ENCODE assay signal across 33 cellular contexts in the genomic region with DNA sequence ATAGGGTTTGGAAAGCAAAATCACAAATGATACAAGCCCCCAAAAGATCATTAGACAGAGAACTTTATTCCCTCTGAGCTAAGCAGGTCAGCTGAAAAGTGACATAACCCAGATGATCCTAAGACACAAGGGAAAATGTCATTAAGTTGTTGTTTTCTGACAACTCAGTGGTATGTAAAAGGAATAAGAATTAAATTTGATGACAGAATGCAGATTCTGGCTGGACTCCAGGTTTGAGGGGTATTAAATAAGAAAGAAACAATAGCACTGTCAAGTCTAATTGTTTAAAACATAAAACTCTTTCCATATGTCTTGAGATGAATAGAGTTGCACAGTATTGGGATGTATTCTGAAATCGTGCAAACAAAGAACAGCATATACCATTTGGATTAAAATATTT.
"Had no signal": no experiment of that assay in that cellular context is flagged by ENCODE, and none has a peak within 500 bp of the region (broad histone marks: within the 10 kb centered on the region; RNA-seq: fewer than 3 reads in every experiment).

No MANE protein-coding gene starts in this region.

- H3K27me3 Mint-ChIP-seq: activated B cell treated with CpG ODN at 0.5 μM for 24 hours; activated CD4-positive, alpha-beta memory T cell treated with anti-CD3 and anti-CD28 coated beads for 36 hours; activated CD4-positive, alpha-beta T cell treated with anti-CD3 and anti-CD28 coated beads, Interleukin-2, amount 10 ng/mL, durations not matched to agents 24 days and 14 days; activated CD8-positive, alpha-beta T cell treated with anti-CD3 and anti-CD28 coated beads for 36 hours; activated naive CD8-positive, alpha-beta T cell treated with anti-CD3 and anti-CD28 coated beads for 36 hours; activated T-helper 17 cell treated with anti-CD3 and anti-CD28 coated beads, Interleukin-2, amount 50 U/mL, for 72 hours; T-helper 17 cell had no signal

- H3K9me3 Mint-ChIP-seq: activated T-helper 1 cell treated with anti-CD3 and anti-CD28 coated beads, Interleukin-12 subunit alpha, Interleukin-12 subunit beta, Interleukin-2, Interleukin-4 antibody, amounts not matched to agents 30 ng/mL and 10 ng/mL and 1 ng/mL, durations not matched to agents 14 hours and 24 hours and 36 hours had no signal

- H3K4me3 Mint-ChIP-seq: activated B cell treated with CpG ODN at 0.5 μM for 24 hours; activated CD4-positive, alpha-beta memory T cell treated with anti-CD3 and anti-CD28 coated beads for 36 hours; activated CD4-positive, alpha-beta T cell treated with anti-CD3 and anti-CD28 coated beads, Interleukin-2, amount 10 ng/mL, durations not matched to agents 24 days and 14 days; activated CD8-positive, alpha-beta T cell treated with anti-CD3 and anti-CD28 coated beads for 36 hours; activated naive CD4-positive, alpha-beta T cell treated with anti-CD3 and anti-CD28 coated beads for 36 hours; activated naive CD8-positive, alpha-beta T cell treated with anti-CD3 and anti-CD28 coated beads for 36 hours; activated T-cell treated with anti-CD3 and anti-CD28 coated beads, Interleukin-2, amount 50 U/mL, for 4 hours; activated T-cell treated with anti-CD3 and anti-CD28 coated beads, Interleukin-2, amount 50 U/mL, for 72 hours; activated T-helper 1 cell treated with anti-CD3 and anti-CD28 coated beads, Interleukin-12 subunit alpha, Interleukin-12 subunit beta, Interleukin-2, Interleukin-4 antibody, amounts not matched to agents 30 ng/mL and 10 ng/mL and 1 ng/mL, durations not matched to agents 14 hours and 24 hours and 36 hours; activated T-helper 17 cell treated with anti-CD3 and anti-CD28 coated beads, Interleukin-2, amount 50 U/mL, for 72 hours; T-helper 17 cell; T-helper 2 cell treated with Interferon-gamma antibody and Interleukin-4, amounts not matched to agents 5 μg/mL and 100 μg/mL, for 36 hours had no signal

- H3K4me1 Mint-ChIP-seq: activated B cell treated with CpG ODN at 0.5 μM for 24 hours; activated CD4-positive, alpha-beta T cell treated with anti-CD3 and anti-CD28 coated beads, Interleukin-2, amount 10 ng/mL, durations not matched to agents 24 days and 14 days; activated naive CD8-positive, alpha-beta T cell treated with anti-CD3 and anti-CD28 coated beads for 36 hours; activated T-helper 17 cell treated with anti-CD3 and anti-CD28 coated beads, Interleukin-2, amount 50 U/mL, for 72 hours; T-helper 17 cell had no signal

- DNase-seq: activated B cell treated with CpG ODN at 0.5 μM for 24 hours; activated CD4-positive, alpha-beta memory T cell treated with anti-CD3 and anti-CD28 coated beads for 36 hours; activated CD4-positive, alpha-beta T cell treated with anti-CD3 and anti-CD28 coated beads for 4 hours; activated CD4-positive, alpha-beta T cell treated with anti-CD3 and anti-CD28 coated beads, Interleukin-2, amount 10 ng/mL, durations not matched to agents 24 days and 14 days; activated CD4-positive, alpha-beta T cell treated with anti-CD3 and anti-CD28 coated beads, Interleukin-2, amount 50 U/mL, for 1 hour; activated CD4-positive, alpha-beta T cell treated with anti-CD3 and anti-CD28 coated beads, Interleukin-2, amount 50 U/mL, for 4 hours; activated CD4-positive, CD25-positive, alpha-beta regulatory T cell treated with anti-CD3 and anti-CD28 coated beads, Interleukin-2, amount 50 U/mL, for 72 hours; activated CD8-positive, alpha-beta memory T cell treated with anti-CD3 and anti-CD28 coated beads, Interleukin-2, amount 50 U/mL, for 4 hours; activated CD8-positive, alpha-beta T cell treated with anti-CD3 and anti-CD28 coated beads for 36 hours; activated effector memory CD4-positive, alpha-beta T cell treated with anti-CD3 and anti-CD28 coated beads, Interleukin-2, amount 50 U/mL, for 16 hours; activated gamma-delta T cell treated with Interleukin-2 at 50 U/mL for 16 hours; activated naive CD4-positive, alpha-beta T cell; activated naive CD4-positive, alpha-beta T cell treated with anti-CD3 and anti-CD28 coated beads for 36 hours; activated naive CD4-positive, alpha-beta T cell treated with anti-CD3 and anti-CD28 coated beads, Interleukin-2, amount 50 U/mL, for 16 hours; activated naive CD8-positive, alpha-beta T cell treated with anti-CD3 and anti-CD28 coated beads for 36 hours; activated T-cell treated with anti-CD3 and anti-CD28 coated beads for 4 hours; activated T-cell treated with anti-CD3 and anti-CD28 coated beads, Interleukin-2, amount 50 U/mL, for 1 hour; activated T-cell treated with anti-CD3 and anti-CD28 coated beads, Interleukin-2, amount 50 U/mL, for 4 hours; activated T-cell treated with anti-CD3 and anti-CD28 coated beads, Interleukin-2, amount 50 U/mL, for 72 hours; adrenal gland; amniotic stem cell; aorta; body of pancreas; brain microvascular endothelial cell; central memory CD4-positive, alpha-beta T cell; T-helper 17 cell; T-helper 9 cell had no signal

- H3K27ac ChIP-seq: adrenal gland, body of pancreas, brain microvascular endothelial cell, breast epithelium, VCaP had no signal

- H3K36me3 Mint-ChIP-seq: activated CD4-positive, alpha-beta memory T cell treated with anti-CD3 and anti-CD28 coated beads for 36 hours; activated naive CD4-positive, alpha-beta T cell treated with anti-CD3 and anti-CD28 coated beads, Interleukin-2, amount 50 U/mL, for 72 hours; activated naive CD8-positive, alpha-beta T cell treated with anti-CD3 and anti-CD28 coated beads for 36 hours had no signal

- ATAC-seq: activated CD8-positive, alpha-beta T cell treated with anti-CD3 and anti-CD28 coated beads for 36 hours; activated naive CD4-positive, alpha-beta T cell treated with anti-CD3 and anti-CD28 coated beads, Interleukin-2, amount 50 U/mL, for 72 hours; activated T-cell treated with anti-CD3 and anti-CD28 coated beads, Interleukin-2, amount 50 U/mL, for 4 hours; activated T-cell treated with anti-CD3 and anti-CD28 coated beads, Interleukin-2, amount 50 U/mL, for 72 hours; activated T-helper 17 cell treated with anti-CD3 and anti-CD28 coated beads, Interleukin-2, amount 50 U/mL, for 72 hours; body of pancreas; T-helper 17 cell had no signal

- H3K4me1 ChIP-seq: adrenal gland, body of pancreas, breast epithelium had no signal

- H3K4me3 ChIP-seq: adrenal gland, body of pancreas, breast epithelium had no signal

- H3K27me3 ChIP-seq: adrenal gland, body of pancreas, brain microvascular endothelial cell, breast epithelium had no signal

- H3K36me3 ChIP-seq: adrenal gland, brain microvascular endothelial cell, breast epithelium had no signal

- H3K27ac Mint-ChIP-seq: activated B cell treated with CpG ODN at 0.5 μM for 24 hours; activated CD4-positive, alpha-beta memory T cell treated with anti-CD3 and anti-CD28 coated beads for 36 hours; activated CD4-positive, alpha-beta T cell treated with anti-CD3 and anti-CD28 coated beads, Interleukin-2, amount 10 ng/mL, durations not matched to agents 24 days and 14 days; activated CD8-positive, alpha-beta T cell treated with anti-CD3 and anti-CD28 coated beads for 36 hours; activated naive CD4-positive, alpha-beta T cell treated with anti-CD3 and anti-CD28 coated beads for 36 hours; activated naive CD4-positive, alpha-beta T cell treated with anti-CD3 and anti-CD28 coated beads, Interleukin-2, amount 50 U/mL, for 72 hours; activated naive CD8-positive, alpha-beta T cell treated with anti-CD3 and anti-CD28 coated beads for 36 hours; activated T-cell treated with anti-CD3 and anti-CD28 coated beads, Interleukin-2, amount 50 U/mL, for 72 hours; activated T-helper 1 cell treated with anti-CD3 and anti-CD28 coated beads, Interleukin-12 subunit alpha, Interleukin-12 subunit beta, Interleukin-2, Interleukin-4 antibody, amounts not matched to agents 30 ng/mL and 10 ng/mL and 1 ng/mL, durations not matched to agents 14 hours and 24 hours and 36 hours; activated T-helper 17 cell treated with anti-CD3 and anti-CD28 coated beads, Interleukin-2, amount 50 U/mL, for 72 hours; T-helper 17 cell; T-helper 2 cell treated with Interferon-gamma antibody and Interleukin-4, amounts not matched to agents 5 μg/mL and 100 μg/mL, for 36 hours had no signal

- H3K9me3 ChIP-seq: adrenal gland, body of pancreas had no signal
